2 cellular contexts compared by ENCODE assay signal in genomic region chr10:61669161-61669755, GRCh38.
TF ChIP-seq lines count a peak whose summit lies in the region.

No MANE protein-coding gene starts in this region.

TF ChIP-seq in IMR-90, 13 proteins besides CTCF, POLR2A, EP300 and RAD21:
- no peak for TF ChIP-seq MXI1 (IDR thresholded peaks at IDR 0.05; ENCODE audit: borderline replicate concordance, low read depth, low read length)
- TF ChIP-seq CEBPB (IDR thresholded peaks at IDR 0.05; ENCODE audit: low read depth, low read length) = no peak
- TF ChIP-seq FOS (IDR thresholded peaks at IDR 0.05; ENCODE audit: low read depth, low read length) = no peak
- no peak for TF ChIP-seq NFE2L2 (IDR thresholded peaks at IDR 0.05; ENCODE audit: low read depth, low read length)
- TF ChIP-seq, protein P1, sequence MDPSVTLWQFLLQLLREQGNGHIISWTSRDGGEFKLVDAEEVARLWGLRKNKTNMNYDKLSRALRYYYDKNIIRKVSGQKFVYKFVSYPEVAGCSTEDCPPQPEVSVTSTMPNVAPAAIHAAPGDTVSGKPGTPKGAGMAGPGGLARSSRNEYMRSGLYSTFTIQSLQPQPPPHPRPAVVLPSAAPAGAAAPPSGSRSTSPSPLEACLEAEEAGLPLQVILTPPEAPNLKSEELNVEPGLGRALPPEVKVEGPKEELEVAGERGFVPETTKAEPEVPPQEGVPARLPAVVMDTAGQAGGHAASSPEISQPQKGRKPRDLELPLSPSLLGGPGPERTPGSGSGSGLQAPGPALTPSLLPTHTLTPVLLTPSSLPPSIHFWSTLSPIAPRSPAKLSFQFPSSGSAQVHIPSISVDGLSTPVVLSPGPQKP (IDR thresholded peaks at IDR 0.05; ENCODE audit: borderline replicate concordance, low read depth, low read length) = no peak
- TF ChIP-seq RFX5 (IDR thresholded peaks at IDR 0.05; ENCODE audit: low read depth, low read length) = no peak

TF ChIP-seq in K562, 482 proteins besides CTCF, POLR2A, EP300 and RAD21:
- TF ChIP-seq MIER1 (IDR thresholded peaks at IDR 0.05; ENCODE audit: low read depth) = no peak
- TF ChIP-seq HNRNPH1 (optimal IDR thresholded peaks at IDR 0.05; ENCODE audit: low read depth, low read length) = peak; percentile 13
- TF ChIP-seq PBX2 (CRISPR knock-in tag; IDR thresholded peaks at IDR 0.05; ENCODE audit: low read depth) = no peak
- no peak for TF ChIP-seq PBX2 (tag; conservative IDR thresholded peaks at IDR 0.05; ENCODE audit: low read depth)
TF ChIP-seq in K562: peak in this region for 1.
